20 cellular contexts compared by ENCODE assay signal in the genomic region with DNA sequence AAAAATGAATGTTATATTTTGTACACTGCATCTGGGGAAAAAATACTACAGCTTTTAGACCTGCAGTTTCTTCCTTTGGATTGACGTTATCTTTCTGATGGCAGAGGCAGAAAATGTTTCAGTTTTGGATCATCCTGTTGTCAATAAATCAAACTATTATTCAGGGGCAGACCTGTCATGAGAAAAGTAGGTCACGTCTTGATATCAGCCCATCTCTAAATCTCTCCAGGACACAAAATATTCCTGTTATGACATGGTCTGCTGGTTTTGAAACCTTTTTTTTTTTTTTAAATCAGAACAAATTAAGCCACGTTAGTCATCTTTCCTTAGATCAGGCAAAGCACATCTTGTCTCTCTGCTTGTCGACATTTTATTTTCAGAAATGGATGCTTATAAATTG. TPM values are rescaled to one million over a fixed set of nuclear protein-coding genes. Genes with fewer than 3 reads are reported as not detected.
DNase-seq lines count a peak whose midpoint lies in the region; FAIRE-seq and TF ChIP-seq lines count a peak whose summit lies in the region.
"Had no signal": no experiment of that assay in that cellular context is flagged by ENCODE, and none has a peak within 500 bp of the region (broad histone marks: within the 10 kb centered on the region; RNA-seq: fewer than 3 reads in every experiment).

No MANE protein-coding gene starts in this region.

- intact Hi-C loops in activated T-helper 2 cell treated with anti-CD3 and anti-CD28 coated beads, Interferon-gamma antibody, Interleukin-2, Interleukin-4, amounts not matched to agents 10 μg/mL and 5 μg/mL and 100 μg/mL, durations not matched to agents 14 hours and 24 hours and 36 hours (cut with micrococcal nuclease), result no loop called here
- intact Hi-C loops in lower leg skin (cut with DNase I; ENCODE audit: low total_unique reads), result no loop called here

- no peaks in the 10 kb centered on the region for H3K79me2 ChIP-seq in keratinocyte (ENCODE audit: control insufficient read depth, insufficient read depth, low read length)

- no peaks in the 10 kb centered on the region for H3K27me3 ChIP-seq in keratinocyte (ENCODE audit: control insufficient read depth, extremely low read depth, insufficient read depth, low read length)
- H3K27me3 ChIP-seq in suprapubic skin, result no peaks in the 10 kb centered on the region
- H3K27me3 ChIP-seq: BLaER1 had no signal

- no peak overlapping the region for H3K4me3 Mint-ChIP-seq in activated T-helper 2 cell treated with anti-CD3 and anti-CD28 coated beads, Interferon-gamma antibody, Interleukin-2, Interleukin-4, amounts not matched to agents 10 μg/mL and 5 μg/mL and 100 μg/mL, durations not matched to agents 14 hours and 24 hours and 36 hours (ENCODE audit: low read depth)
- H3K4me3 Mint-ChIP-seq: CD4-positive, alpha-beta memory T cell had no signal

- no peaks in the 10 kb centered on the region for H4K20me1 ChIP-seq in keratinocyte (ENCODE audit: control insufficient read depth, extremely low read depth, insufficient read depth, low read length)
- H4K20me1 ChIP-seq: BLaER1 had no signal

- peaks cover 51% of the 10 kb centered on the region for H3K27me3 Mint-ChIP-seq in activated T-helper 2 cell treated with anti-CD3 and anti-CD28 coated beads, Interferon-gamma antibody, Interleukin-2, Interleukin-4, amounts not matched to agents 10 μg/mL and 5 μg/mL and 100 μg/mL, durations not matched to agents 14 hours and 24 hours and 36 hours (ENCODE audit: low read depth)

- H3K9me3 ChIP-seq in keratinocyte (ENCODE audit: control insufficient read depth, low read depth, low read length), result peaks cover 2% of the 10 kb centered on the region
- no peaks in the 10 kb centered on the region for H3K9me3 ChIP-seq in suprapubic skin
- H3K9me3 ChIP-seq: HAP-1 had no signal

- H3K9me3 Mint-ChIP-seq in activated T-helper 2 cell treated with anti-CD3 and anti-CD28 coated beads, Interferon-gamma antibody, Interleukin-2, Interleukin-4, amounts not matched to agents 10 μg/mL and 5 μg/mL and 100 μg/mL, durations not matched to agents 14 hours and 24 hours and 36 hours, result no peaks in the 10 kb centered on the region

- TF ChIP-seq EP300 in suprapubic skin (IDR thresholded peaks at IDR 0.05), result no peak

- H3K4me2 ChIP-seq in keratinocyte (ENCODE audit: control insufficient read depth, extremely low read depth, insufficient read depth, low read depth, low read length), result peak overlapping the region; percentile 30
- H3K4me2 ChIP-seq: BLaER1 had no signal

- TF ChIP-seq CTCF in keratinocyte (optimal IDR thresholded peaks at IDR 0.05 in 1 of 3, IDR thresholded peaks at IDR 0.05 in 1 of 3, conservative IDR thresholded peaks at IDR 0.05 in 1 of 3; ENCODE audit: extremely low read depth in 1 of 3, insufficient read depth in 2 of 3, low read length in 3 of 3) (no peak), suprapubic skin (IDR thresholded peaks at IDR 0.05) (no peak), lower leg skin (IDR thresholded peaks at IDR 0.05) (no peak)

- peak; percentile 95 for DNase-seq in SK-N-DZ (ENCODE audit: low spot score)
- peak; percentile 56 for DNase-seq in amniotic epithelial cell (ENCODE audit: low read depth)
- DNase-seq in keratinocyte (ENCODE audit: low read depth, low spot score), result no peak
- no peak for DNase-seq in suprapubic skin (ENCODE audit: low spot score in 2 of 2)
- DNase-seq in activated T-helper 2 cell treated with anti-CD3 and anti-CD28 coated beads, Interferon-gamma antibody, Interleukin-2, Interleukin-4, amounts not matched to agents 10 μg/mL and 5 μg/mL and 100 μg/mL, durations not matched to agents 14 hours and 24 hours and 36 hours (ENCODE audit: low spot score), result no peak
- DNase-seq in lower leg skin (ENCODE audit: low spot score in 2 of 2), result no peak
- no peak for DNase-seq in GM12892 (ENCODE audit: insufficient read length)
- DNase-seq in dedifferentiated amniotic fluid mesenchymal stem cell (ENCODE audit: extremely low spot score), result no peak
- DNase-seq: 8988T; CD4-positive, alpha-beta memory T cell; DMS153; DMS79; GDM1; GM23248 had no signal

- peaks cover 14% of the 10 kb centered on the region for H3K4me1 Mint-ChIP-seq in activated T-helper 2 cell treated with anti-CD3 and anti-CD28 coated beads, Interferon-gamma antibody, Interleukin-2, Interleukin-4, amounts not matched to agents 10 μg/mL and 5 μg/mL and 100 μg/mL, durations not matched to agents 14 hours and 24 hours and 36 hours (ENCODE audit: low read depth)
- H3K4me1 Mint-ChIP-seq: CD14-positive monocyte had no signal

- TF ChIP-seq POLR2A in suprapubic skin (IDR thresholded peaks at IDR 0.05) (no peak), lower leg skin (IDR thresholded peaks at IDR 0.05) (no peak), GM12892 (IDR thresholded peaks at IDR 0.05; ENCODE audit: low read depth, low read length) (no peak)

- WGBS in suprapubic skin, result 24% methylated on average over 4 of the region's 4 CpGs
- 34 to 37% methylated on average over 4 of the region's 4 CpGs for WGBS in lower leg skin, 2 donors

- H3K27ac ChIP-seq in keratinocyte (ENCODE audit: control insufficient read depth, insufficient read depth, low read length) (no peak overlapping the region), suprapubic skin (peak overlapping the region; percentile 67)
- H3K27ac ChIP-seq: BLaER1, GM23248 had no signal

- dilution Hi-C loops in keratinocyte (cut with MboI; ENCODE audit: extremely low pct_ligation_motif_present, low sequenced_read_pairs), result no loop called here

- FAIRE-seq in keratinocyte (lab: Jason Lieb, UNC) (peak; percentile 17), GM12892 (lab: Jason Lieb, UNC) (no peak)
- FAIRE-seq: GM19239 had no signal

- no peaks in the 10 kb centered on the region for H3K9me1 ChIP-seq in keratinocyte (ENCODE audit: control insufficient read depth, extremely low read depth, insufficient read depth, low read length)

- no peak overlapping the region for H2AFZ ChIP-seq in keratinocyte (ENCODE audit: control insufficient read depth, low read length)
- H2AFZ ChIP-seq: GM23248 had no signal

- H3K4me1 ChIP-seq in keratinocyte (ENCODE audit: control insufficient read depth, extremely low read depth, insufficient read depth, low read length), result peaks cover 18% of the 10 kb centered on the region
- peaks cover 25% of the 10 kb centered on the region for H3K4me1 ChIP-seq in suprapubic skin
- H3K4me1 ChIP-seq: BLaER1 had no signal

- no peak overlapping the region for H3K27ac Mint-ChIP-seq in activated T-helper 2 cell treated with anti-CD3 and anti-CD28 coated beads, Interferon-gamma antibody, Interleukin-2, Interleukin-4, amounts not matched to agents 10 μg/mL and 5 μg/mL and 100 μg/mL, durations not matched to agents 14 hours and 24 hours and 36 hours
- H3K27ac Mint-ChIP-seq: CD14-positive monocyte; CD4-positive, alpha-beta memory T cell had no signal

- no peaks in the 10 kb centered on the region for H3K36me3 Mint-ChIP-seq in activated T-helper 2 cell treated with anti-CD3 and anti-CD28 coated beads, Interferon-gamma antibody, Interleukin-2, Interleukin-4, amounts not matched to agents 10 μg/mL and 5 μg/mL and 100 μg/mL, durations not matched to agents 14 hours and 24 hours and 36 hours (ENCODE audit: low read depth)
- H3K36me3 Mint-ChIP-seq: CD14-positive monocyte had no signal

- no peaks in the 10 kb centered on the region for H3K36me3 ChIP-seq in keratinocyte (ENCODE audit: control insufficient read depth in 2 of 2, extremely low read depth in 1 of 2, insufficient read depth in 2 of 2, low read length in 2 of 2)
- H3K36me3 ChIP-seq in suprapubic skin, result no peaks in the 10 kb centered on the region
- H3K36me3 ChIP-seq: BLaER1, HAP-1 had no signal

- H3K4me3 ChIP-seq in keratinocyte (ENCODE audit: control insufficient read depth in 2 of 3, extremely low read depth in 1 of 3, insufficient read depth in 2 of 3, low read depth in 1 of 3, low read length in 3 of 3) (no peak overlapping the region), suprapubic skin (no peak overlapping the region), lower leg skin (ENCODE audit: low read depth, poor library complexity, severe bottlenecking) (no peak overlapping the region)
- H3K4me3 ChIP-seq: BLaER1, GM23248, HAP-1 had no signal

- no peak overlapping the region for H3K9ac ChIP-seq in keratinocyte (ENCODE audit: control insufficient read depth, extremely low read depth, insufficient read depth, low read length)
- H3K9ac ChIP-seq: BLaER1, GM23248 had no signal

RNA-seq across cellular contexts. Expression of a gene that starts 24.0 kb away (rescaled TPM):
- polyA plus RNA-seq in SK-N-DZ (2014; cell fraction: cytosol; rRNA removed), result 0.83 and 1.2 TPM in 2 replicates
- polyA plus RNA-seq in SK-N-DZ (2014; cell fraction: nucleus; rRNA removed), result 0.24 and 0.94 TPM in 2 replicates
- polyA plus RNA-seq in keratinocyte, result 1.2 to 1.5 TPM (median 1.3 TPM) in 3 replicates
- 6.0 TPM for polyA plus RNA-seq in keratinocyte (2011; ENCODE audit: low read depth)
- polyA plus RNA-seq in keratinocyte (2011; cell fraction: cytosol; rRNA removed), result 1.2 and 1.8 TPM in 2 replicates
- polyA plus RNA-seq in keratinocyte (2011; cell fraction: nucleus; rRNA removed), result 1.1 and 1.6 TPM in 2 replicates
- 0.92 and 7.4 TPM in 2 replicates for polyA plus RNA-seq in keratinocyte (2012; ENCODE audit: low replicate concordance)
- 0.49 to 3.0 TPM (median 1.0 TPM) in 3 replicates for polyA minus RNA-seq in keratinocyte
- polyA minus RNA-seq in keratinocyte (2011; cell fraction: cytosol; rRNA and poly(A)+ RNA removed), result 1.2 TPM
- polyA minus RNA-seq in keratinocyte (2011; cell fraction: nucleus; rRNA and poly(A)+ RNA removed), result 0.70 and 1.2 TPM in 2 replicates
- total RNA-seq in suprapubic skin (10 to 100 TPM; 64.4 to 88.8 (median 72.2) TPM), lower leg skin (100 to 1,000 TPM in 3 of 4 donors, 10 to 100 TPM in 1; 70.4 to 199 (median 146) TPM)
- not detected in 2 replicates for total RNA-seq in activated T-helper 2 cell treated with anti-CD3 and anti-CD28 coated beads, Interferon-gamma antibody, Interleukin-2, Interleukin-4, amounts not matched to agents 10 μg/mL and 5 μg/mL and 100 μg/mL, durations not matched to agents 14 hours and 24 hours and 36 hours
- not detected for polyA plus RNA-seq in GM12892 (2012; ENCODE audit: missing spikeins)
- total RNA-seq: A673; CD4-positive, alpha-beta memory T cell; GM23248 had no signal
- polyA plus RNA-seq: AG04450; CD14-positive monocyte; CD4-positive, alpha-beta memory T cell; GM23248 had no signal

Comparison
In these comparisons a context has a peak if more than half of its experiments do, and no peak if none do; other contexts are left out.
1. DNase-seq: peak in SK-N-DZ (single experiment) and amniotic epithelial cell (single experiment); none in keratinocyte (single experiment), suprapubic skin (0 of 2), activated T-helper 2 cell treated with anti-CD3 and anti-CD28 coated beads, Interferon-gamma antibody, Interleukin-2, Interleukin-4, amounts not matched to agents 10 μg/mL and 5 μg/mL and 100 μg/mL, durations not matched to agents 14 hours and 24 hours and 36 hours (single experiment), lower leg skin (0 of 2), GM12892 (single experiment) and dedifferentiated amniotic fluid mesenchymal stem cell (single experiment).
2. RNA of a gene that starts 24.0 kb away (total RNA-seq): 70.4 to 199 TPM in lower leg skin and 64.4 to 88.8 TPM in suprapubic skin; not detected in activated T-helper 2 cell treated with anti-CD3 and anti-CD28 coated beads, Interferon-gamma antibody, Interleukin-2, Interleukin-4, amounts not matched to agents 10 μg/mL and 5 μg/mL and 100 μg/mL, durations not matched to agents 14 hours and 24 hours and 36 hours; every median in the first group is over 10 times any median in the second.